33 cellular contexts compared by ENCODE assay signal in genomic region chr5:5585751-5586341, GRCh38.
DNase-seq lines count a peak whose midpoint lies in the region; ATAC-seq, FAIRE-seq and TF ChIP-seq lines count a peak whose summit lies in the region.
"Had no signal": no experiment of that assay in that cellular context is flagged by ENCODE, and none has a peak within 500 bp of the region (broad histone marks: within the 10 kb centered on the region; RNA-seq: fewer than 3 reads in every experiment).

No MANE protein-coding gene starts in this region.

- no peaks in the 10 kb centered on the region for H3K27me3 ChIP-seq in astrocyte (ENCODE audit: insufficient read depth, low read length)
- no peaks in the 10 kb centered on the region for H3K27me3 ChIP-seq in stomach
- H3K27me3 ChIP-seq: BE2C, breast epithelium, esophagus squamous epithelium, gastrocnemius medialis, suprapubic skin had no signal

- peaks cover 2% of the 10 kb centered on the region for H3K9me3 ChIP-seq in astrocyte (ENCODE audit: insufficient read depth, low read depth, low read length)
- no peaks in the 10 kb centered on the region for H3K9me3 ChIP-seq in stomach
- H3K9me3 ChIP-seq: A549, BE2C, breast epithelium, esophagus squamous epithelium, gastrocnemius medialis, suprapubic skin had no signal

- FAIRE-seq in astrocyte (lab: Jason Lieb, UNC), result no peak
- FAIRE-seq: A549, GM18507, islet of Langerhans had no signal

- H3K9me3 Mint-ChIP-seq in activated T-cell treated with anti-CD3 and anti-CD28 coated beads, Interleukin-2, amount 50 U/mL, for 72 hours, result no peaks in the 10 kb centered on the region
- no peaks in the 10 kb centered on the region for H3K9me3 Mint-ChIP-seq in astrocyte (ENCODE audit: unreplicated experiment)
- H3K9me3 Mint-ChIP-seq: effector memory CD8-positive, alpha-beta T cell; GM23338; mesothelial cell of epicardium; natural killer cell had no signal

- H3K4me2 ChIP-seq in astrocyte (ENCODE audit: low read length), result no peak overlapping the region
- H3K4me2 ChIP-seq: A549, GM23338, KMS-11, smooth muscle cell had no signal

- no peaks in the 10 kb centered on the region for H3K4me1 Mint-ChIP-seq in activated T-cell treated with anti-CD3 and anti-CD28 coated beads, Interleukin-2, amount 50 U/mL, for 72 hours (ENCODE audit: low read depth)
- no peaks in the 10 kb centered on the region for H3K4me1 Mint-ChIP-seq in astrocyte (ENCODE audit: low read depth, unreplicated experiment)
- H3K4me1 Mint-ChIP-seq: natural killer cell had no signal

- no peaks in the 10 kb centered on the region for H4K20me1 ChIP-seq in astrocyte (ENCODE audit: insufficient read depth, low read length)

- H3K36me3 ChIP-seq in astrocyte (ENCODE audit: insufficient read depth, low read length) (no peaks in the 10 kb centered on the region), stomach (no peaks in the 10 kb centered on the region)
- H3K36me3 ChIP-seq: BE2C, breast epithelium, esophagus squamous epithelium, gastrocnemius medialis, suprapubic skin had no signal

- WGBS in stomach, 5 donors, result 53 to 78% (median 68%) methylated on average over 6 of the region's 6 CpGs

- DNase-seq in activated T-cell treated with anti-CD3 and anti-CD28 coated beads, Interleukin-2, amount 50 U/mL, for 72 hours, result no peak
- DNase-seq in activated T-cell treated with anti-CD3 and anti-CD28 coated beads, Interleukin-2, amount 50 U/mL, for 1 hour, result no peak
- DNase-seq in NCI-H524 treated with DMSO at 0.1 percent for 48 hours (lab: John Stamatoyannopoulos, UW), result peak; percentile 77
- DNase-seq in astrocyte (ENCODE audit: low read depth), result no peak
- DNase-seq in stomach, result no peak
- no peak for DNase-seq in RKO (ENCODE audit: low spot score)
- no peak for DNase-seq in Right ventricle myocardium inferior (ENCODE audit: missing footprints)
- DNase-seq: activated CD4-positive, alpha-beta T cell treated with anti-CD3 and anti-CD28 coated beads, Interleukin-2, amount 50 U/mL, for 48 hours; activated CD4-positive, CD25-positive, alpha-beta regulatory T cell; activated CD8-positive, alpha-beta memory T cell treated with anti-CD3 and anti-CD28 coated beads, Interleukin-2, amount 50 U/mL, for 48 hours; activated effector memory CD4-positive, alpha-beta T cell treated with Interleukin-2 at 50 U/mL for 16 hours; BE2C; effector memory CD8-positive, alpha-beta T cell; esophagus squamous epithelium; gastrocnemius medialis; GF-D8; left ventricle myocardium superior; natural killer cell; NCI-H2029; Right ventricle myocardium superior; stimulated activated CD4-positive, alpha-beta T cell treated with anti-CD3 and anti-CD28 coated beads, Interleukin-2, amount 100 ng/mL, for 24 hours; SW 1271 had no signal

- H3K79me2 ChIP-seq in astrocyte (ENCODE audit: insufficient read depth, low read length), result no peaks in the 10 kb centered on the region

- TF ChIP-seq EP300 in stomach (IDR thresholded peaks at IDR 0.05), result peak; percentile 13

- H3K27ac Mint-ChIP-seq in activated T-cell treated with anti-CD3 and anti-CD28 coated beads, Interleukin-2, amount 50 U/mL, for 72 hours, result peak overlapping the region; percentile 66
- peak overlapping the region; percentile 43 for H3K27ac Mint-ChIP-seq in astrocyte (ENCODE audit: unreplicated experiment)
- H3K27ac Mint-ChIP-seq: effector memory CD8-positive, alpha-beta T cell; GM23338; mesothelial cell of epicardium; natural killer cell had no signal

- no peak for ATAC-seq in activated T-cell treated with anti-CD3 and anti-CD28 coated beads, Interleukin-2, amount 50 U/mL, for 72 hours (replicated peaks in 1 of 2)
- no peak for ATAC-seq in GM18861 (IDR thresholded peaks at IDR 0.05; ENCODE audit: unreplicated experiment)
- no peak for ATAC-seq in Right ventricle myocardium inferior
- ATAC-seq: A549; effector memory CD8-positive, alpha-beta T cell; gastrocnemius medialis; GM23338; left ventricle myocardium superior; natural killer cell had no signal

- H3K27ac ChIP-seq in astrocyte (ENCODE audit: low read depth, low read length) (no peak overlapping the region), stomach (peak overlapping the region in 1 of 5 donors; percentile 70)
- H3K27ac ChIP-seq: A549, breast epithelium, coronary artery, esophagus squamous epithelium, gastrocnemius medialis, KMS-11, suprapubic skin had no signal

- no peaks in the 10 kb centered on the region for H3K36me3 Mint-ChIP-seq in activated T-cell treated with anti-CD3 and anti-CD28 coated beads, Interleukin-2, amount 50 U/mL, for 72 hours (ENCODE audit: insufficient read depth in 2 of 2)
- H3K36me3 Mint-ChIP-seq in astrocyte (ENCODE audit: low read depth, unreplicated experiment), result no peaks in the 10 kb centered on the region
- H3K36me3 Mint-ChIP-seq: mesothelial cell of epicardium, natural killer cell had no signal

- no peak for TF ChIP-seq POLR2A in stomach (IDR thresholded peaks at IDR 0.05)

- H3K9ac ChIP-seq in astrocyte (ENCODE audit: low read length), result no peak overlapping the region
- H3K9ac ChIP-seq: KMS-11 had no signal

- intact Hi-C loops in stomach (cut with DNase I; ENCODE audit: low total_unique reads) (no loop called here), Right ventricle myocardium inferior (cut with DNase I) (no loop called here)

- no peak for TF ChIP-seq CTCF in astrocyte (IDR thresholded peaks at IDR 0.05; ENCODE audit: insufficient read depth, low read depth, low read length)
- TF ChIP-seq CTCF in stomach (IDR thresholded peaks at IDR 0.05), result no peak

- H3K4me3 Mint-ChIP-seq in activated T-cell treated with anti-CD3 and anti-CD28 coated beads, Interleukin-2, amount 50 U/mL, for 72 hours, result no peak overlapping the region
- no peak overlapping the region for H3K4me3 Mint-ChIP-seq in astrocyte (ENCODE audit: unreplicated experiment)
- H3K4me3 Mint-ChIP-seq: effector memory CD8-positive, alpha-beta T cell; GM23338; mesothelial cell of epicardium; natural killer cell had no signal

- H3K4me3 ChIP-seq in astrocyte (ENCODE audit: insufficient read depth, low read depth, low read length), result no peak overlapping the region
- no peak overlapping the region for H3K4me3 ChIP-seq in stomach
- H3K4me3 ChIP-seq: A549, breast epithelium, coronary artery, esophagus squamous epithelium, gastrocnemius medialis, GM23338, smooth muscle cell, suprapubic skin had no signal

- no peaks in the 10 kb centered on the region for H3K27me3 Mint-ChIP-seq in activated T-cell treated with anti-CD3 and anti-CD28 coated beads, Interleukin-2, amount 50 U/mL, for 72 hours (ENCODE audit: low read depth)
- peaks cover 20% of the 10 kb centered on the region for H3K27me3 Mint-ChIP-seq in astrocyte (ENCODE audit: low read depth, unreplicated experiment)

- H2AFZ ChIP-seq in astrocyte (ENCODE audit: low read depth, low read length), result no peak overlapping the region
- H2AFZ ChIP-seq: GM23338 had no signal

- H3K4me1 ChIP-seq in astrocyte (ENCODE audit: insufficient read depth, low read length), result no peaks in the 10 kb centered on the region
- no peaks in the 10 kb centered on the region for H3K4me1 ChIP-seq in stomach
- H3K4me1 ChIP-seq: A549, BE2C, breast epithelium, esophagus squamous epithelium, gastrocnemius medialis, suprapubic skin had no signal
